16 cellular contexts compared by ENCODE assay signal in the genomic region with DNA sequence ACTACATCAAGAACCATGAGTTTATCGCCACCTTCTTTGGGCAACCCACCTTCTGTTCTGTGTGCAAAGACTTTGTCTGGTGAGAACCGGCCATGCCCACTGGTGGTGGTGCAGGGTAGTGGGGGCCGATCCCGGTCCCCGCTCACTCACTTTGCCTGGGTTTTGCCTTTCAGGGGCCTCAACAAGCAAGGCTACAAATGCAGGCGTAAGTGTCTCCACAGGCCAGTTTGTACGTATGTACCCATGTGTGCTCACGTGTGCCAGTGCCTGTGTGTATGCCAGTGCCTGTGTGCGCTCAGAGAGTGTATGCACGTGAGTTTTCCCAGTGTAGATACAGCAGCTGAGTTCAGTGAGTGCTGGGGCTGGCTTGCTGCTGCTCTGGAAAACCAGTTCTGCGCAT.
"Had no signal": no experiment of that assay in that cellular context is flagged by ENCODE, and none has a peak within 500 bp of the region (broad histone marks: within the 10 kb centered on the region; RNA-seq: fewer than 3 reads in every experiment).

No MANE protein-coding gene starts in this region.

- H3K27ac Mint-ChIP-seq: activated T-helper 1 cell treated with anti-CD3 and anti-CD28 coated beads, Interleukin-12 subunit alpha, Interleukin-12 subunit beta, Interleukin-2, Interleukin-4 antibody, amounts not matched to agents 30 ng/mL and 10 ng/mL and 1 ng/mL, durations not matched to agents 14 hours and 24 hours and 36 hours; T-cell had no signal

- H3K27ac ChIP-seq: breast epithelium, gastroesophageal sphincter, parathyroid adenoma, tibial artery had no signal

- H3K4me1 ChIP-seq: breast epithelium, gastroesophageal sphincter, parathyroid adenoma, tibial artery had no signal

- H3K9me3 Mint-ChIP-seq: activated T-helper 1 cell treated with anti-CD3 and anti-CD28 coated beads, Interleukin-12 subunit alpha, Interleukin-12 subunit beta, Interleukin-2, Interleukin-4 antibody, amounts not matched to agents 30 ng/mL and 10 ng/mL and 1 ng/mL, durations not matched to agents 14 hours and 24 hours and 36 hours; neural crest cell; T-cell had no signal

- H3K9ac ChIP-seq: parathyroid adenoma had no signal

- DNase-seq: activated CD4-positive, alpha-beta T cell treated with anti-CD3 and anti-CD28 coated beads, Interleukin-2, amount 50 U/mL, for 1 hour; activated naive CD4-positive, alpha-beta T cell treated with Interleukin-2 at 50 U/mL for 16 hours; aorta; midbrain; stimulated activated CD4-positive, alpha-beta T cell treated with anti-CD3 and anti-CD28 coated beads, Interleukin-2, amount 100 ng/mL, for 48 hours; stimulated activated naive CD4-positive, alpha-beta T cell; T-helper 9 cell had no signal

- ATAC-seq: gastroesophageal sphincter, T-cell had no signal

- H3K9me3 ChIP-seq: breast epithelium, gastroesophageal sphincter, tibial artery had no signal

- H3K27me3 Mint-ChIP-seq: T-cell had no signal

- H3K27me3 ChIP-seq: breast epithelium, gastroesophageal sphincter, tibial artery had no signal

- H2AFZ ChIP-seq: parathyroid adenoma had no signal

- FAIRE-seq: endometrium had no signal

- H3K4me3 ChIP-seq: breast epithelium, gastroesophageal sphincter, lung, tibial artery had no signal

- H3K79me2 ChIP-seq: parathyroid adenoma had no signal

- H3K36me3 ChIP-seq: breast epithelium had no signal

- H3K4me3 Mint-ChIP-seq: activated T-helper 1 cell treated with anti-CD3 and anti-CD28 coated beads, Interleukin-12 subunit alpha, Interleukin-12 subunit beta, Interleukin-2, Interleukin-4 antibody, amounts not matched to agents 30 ng/mL and 10 ng/mL and 1 ng/mL, durations not matched to agents 14 hours and 24 hours and 36 hours; neural crest cell; T-cell had no signal
